Comparison of ENCODE assay signal across 12 cellular contexts in genomic region chr3:44954962-44955361, GRCh38. TPM values are rescaled to one million over a fixed set of nuclear protein-coding genes. Genes with fewer than 3 reads are reported as not detected.
A peak's percentile ranks its signal among the peaks of the same experiment; 100 is the strongest.
DNase-seq lines count a peak whose midpoint lies in the region; ATAC-seq and TF ChIP-seq lines count a peak whose summit lies in the region.
"Had no signal": no experiment of that assay in that cellular context is flagged by ENCODE, and none has a peak within 500 bp of the region (broad histone marks: within the 10 kb centered on the region; RNA-seq: fewer than 3 reads in every experiment).

No MANE protein-coding gene starts in this region.

- intact Hi-C loops in spleen (cut with DNase I; ENCODE audit: low total_unique reads), result no loop called here

- no peak for TF ChIP-seq CTCF in cardiac fibroblast (IDR thresholded peaks at IDR 0.05; ENCODE audit: low read depth, low read length)
- TF ChIP-seq CTCF in spleen (IDR thresholded peaks at IDR 0.05 in 8 of 11, conservative IDR thresholded peaks at IDR 0.05 in 3 of 11), result no peak

- H3K4me3 ChIP-seq in cardiac fibroblast (replicated peaks in 1 of 2; ENCODE audit: low read depth in 2 of 2, low read length in 2 of 2), result no peak overlapping the region
- H3K4me3 ChIP-seq in spleen, result peak overlapping the region in 1 of 8 donors; percentile 5
- H3K4me3 ChIP-seq: HAP-1, pancreas had no signal

- CTCF ChIA-PET in activated CD8-positive, alpha-beta memory T cell treated with anti-CD3 and anti-CD28 coated beads, Interleukin-2, amount 10 ng/mL, durations not matched to agents 7 days and 5 days (lab: Charles Lee), result interaction anchor here (0.7 kb wide), 1 partner anchor 14 kb away, joined by 3 read pairs; no protein-coding TSS in a partner anchor

- H3K36me3 Mint-ChIP-seq in activated CD8-positive, alpha-beta memory T cell treated with anti-CD3 and anti-CD28 coated beads, Interleukin-2, amount 10 ng/mL, durations not matched to agents 7 days and 5 days, result peaks cover 9% of the 10 kb centered on the region
- no peaks in the 10 kb centered on the region for H3K36me3 Mint-ChIP-seq in effector memory CD8-positive, alpha-beta T cell (ENCODE audit: insufficient read depth)

- H3K27me3 Mint-ChIP-seq in activated CD8-positive, alpha-beta memory T cell treated with anti-CD3 and anti-CD28 coated beads, Interleukin-2, amount 10 ng/mL, durations not matched to agents 7 days and 5 days, result no peaks in the 10 kb centered on the region
- no peaks in the 10 kb centered on the region for H3K27me3 Mint-ChIP-seq in effector memory CD8-positive, alpha-beta T cell
- H3K27me3 Mint-ChIP-seq: central memory CD8-positive, alpha-beta T cell had no signal

- H3K9me3 ChIP-seq in spleen, result no peaks in the 10 kb centered on the region
- H3K9me3 ChIP-seq: HAP-1, pancreas had no signal

- WGBS in spleen, 5 donors, result 28 to 48% (median 36%) methylated on average over 3 of the region's 3 CpGs

- H3K9me3 Mint-ChIP-seq in activated CD8-positive, alpha-beta memory T cell treated with anti-CD3 and anti-CD28 coated beads, Interleukin-2, amount 10 ng/mL, durations not matched to agents 7 days and 5 days (ENCODE audit: low read depth), result no peaks in the 10 kb centered on the region
- no peaks in the 10 kb centered on the region for H3K9me3 Mint-ChIP-seq in effector memory CD8-positive, alpha-beta T cell
- H3K9me3 Mint-ChIP-seq: central memory CD8-positive, alpha-beta T cell had no signal

- peaks cover 9% of the 10 kb centered on the region for H3K4me1 Mint-ChIP-seq in activated CD8-positive, alpha-beta memory T cell treated with anti-CD3 and anti-CD28 coated beads, Interleukin-2, amount 10 ng/mL, durations not matched to agents 7 days and 5 days
- H3K4me1 Mint-ChIP-seq in effector memory CD8-positive, alpha-beta T cell (ENCODE audit: low read depth in 2 of 2), result peaks cover 31 to 43% of the 10 kb centered on the region in 2 donors

- H3K27ac ChIP-seq in spleen, result peak overlapping the region in 7 of 8 donors; percentile 33 to 85 (median 73)
- H3K27ac ChIP-seq: pancreas had no signal

- no peak overlapping the region for H3K4me3 Mint-ChIP-seq in activated CD8-positive, alpha-beta memory T cell treated with anti-CD3 and anti-CD28 coated beads, Interleukin-2, amount 10 ng/mL, durations not matched to agents 7 days and 5 days
- H3K4me3 Mint-ChIP-seq in effector memory CD8-positive, alpha-beta T cell, result no peak overlapping the region
- H3K4me3 Mint-ChIP-seq: central memory CD8-positive, alpha-beta T cell had no signal

- H3K27me3 ChIP-seq in spleen (replicated peaks in 1 of 7), result no peaks in the 10 kb centered on the region
- H3K27me3 ChIP-seq: pancreas had no signal

- peaks cover 0 to 52% (median 12%) of the 10 kb centered on the region in 6 donors for H3K4me1 ChIP-seq in spleen
- H3K4me1 ChIP-seq: pancreas had no signal

- no peak overlapping the region for H3K27ac Mint-ChIP-seq in activated CD8-positive, alpha-beta memory T cell treated with anti-CD3 and anti-CD28 coated beads, Interleukin-2, amount 10 ng/mL, durations not matched to agents 7 days and 5 days
- peak overlapping the region in 1 of 2 donors; percentile 58 for H3K27ac Mint-ChIP-seq in effector memory CD8-positive, alpha-beta T cell

- ATAC-seq in activated CD8-positive, alpha-beta memory T cell treated with anti-CD3 and anti-CD28 coated beads, Interleukin-2, amount 10 ng/mL, durations not matched to agents 7 days and 5 days, result peak; percentile 49
- peak; percentile 55 for ATAC-seq in HG03565 (IDR thresholded peaks at IDR 0.05; ENCODE audit: unreplicated experiment)
- no peak for ATAC-seq in effector memory CD8-positive, alpha-beta T cell (replicated peaks)

- peaks cover 0 to 60% (median 14%) of the 10 kb centered on the region in 6 donors for H3K36me3 ChIP-seq in spleen

- TF ChIP-seq POLR2A in spleen (IDR thresholded peaks at IDR 0.05), result no peak

- DNase-seq in activated CD8-positive, alpha-beta memory T cell treated with anti-CD3 and anti-CD28 coated beads, Interleukin-2, amount 10 ng/mL, durations not matched to agents 7 days and 5 days, result no peak
- no peak for DNase-seq in activated CD8-positive, alpha-beta memory T cell treated with anti-CD3 and anti-CD28 coated beads, Interleukin-2, amount 50 U/mL, for 48 hours
- DNase-seq in cardiac fibroblast (ENCODE audit: low read depth in 2 of 2), result peak; percentile 49 to 59
- no peak for DNase-seq in spleen
- DNase-seq in SHP77 treated with DMSO at 0.1 percent for 48 hours (lab: John Stamatoyannopoulos, UW), result no peak
- no peak for DNase-seq in NCI-H2171 (lab: John Stamatoyannopoulos, UW)
- DNase-seq in effector memory CD8-positive, alpha-beta T cell, result no peak
- DNase-seq: 8988T, pancreas had no signal

RNA-seq across cellular contexts. Expression of gene ZDHHC3, which starts 21.0 kb away (rescaled TPM):
- 10 to 100 TPM; 54.0 to 54.9 TPM for total RNA-seq in activated CD8-positive, alpha-beta memory T cell treated with anti-CD3 and anti-CD28 coated beads, Interleukin-2, amount 10 ng/mL, durations not matched to agents 7 days and 5 days
- total RNA-seq in spleen, result 10 to 100 TPM; 57.3 to 79.2 (median 70.1) TPM
- polyA plus RNA-seq in spleen, result 10 to 100 TPM; 15.2 to 25.3 (median 17.4) TPM

RNA-seq across cellular contexts. Expression of gene EXOSC7, which starts 21.1 kb away (rescaled TPM):
- 10 to 100 TPM; 51.3 to 66.1 TPM for total RNA-seq in activated CD8-positive, alpha-beta memory T cell treated with anti-CD3 and anti-CD28 coated beads, Interleukin-2, amount 10 ng/mL, durations not matched to agents 7 days and 5 days
- total RNA-seq in spleen, result 10 to 100 TPM; 28.4 to 42.8 (median 33.6) TPM
- 10 to 100 TPM; 32.1 to 43.7 (median 43.1) TPM for polyA plus RNA-seq in spleen

Comparison
In these comparisons a context has a peak if more than half of its experiments do, and no peak if none do; other contexts are left out.
1. DNase-seq: peak in cardiac fibroblast (2 of 2); none in activated CD8-positive, alpha-beta memory T cell treated with anti-CD3 and anti-CD28 coated beads, Interleukin-2, amount 10 ng/mL, durations not matched to agents 7 days and 5 days (single experiment), activated CD8-positive, alpha-beta memory T cell treated with anti-CD3 and anti-CD28 coated beads, Interleukin-2, amount 50 U/mL, for 48 hours (single experiment), spleen (single experiment), SHP77 treated with DMSO at 0.1 percent for 48 hours (single experiment), NCI-H2171 (single experiment) and effector memory CD8-positive, alpha-beta T cell (0 of 3).